Comparison of ENCODE assay signal across 15 cellular contexts in genomic region chr11:121461843-121462242, GRCh38. TPM values are rescaled to one million over a fixed set of nuclear protein-coding genes. Genes with fewer than 3 reads are reported as not detected.
A peak's percentile ranks its signal among the peaks of the same experiment; 100 is the strongest.
DNase-seq lines count a peak whose midpoint lies in the region; ATAC-seq and TF ChIP-seq lines count a peak whose summit lies in the region.
"Had no signal": no experiment of that assay in that cellular context is flagged by ENCODE, and none has a peak within 500 bp of the region (broad histone marks: within the 10 kb centered on the region; RNA-seq: fewer than 3 reads in every experiment).

No MANE protein-coding gene starts in this region.

- peaks cover 100% of the 10 kb centered on the region for H3K79me2 ChIP-seq in DOHH2 (ENCODE audit: control insufficient read depth, low read length)
- H3K79me2 ChIP-seq in OCI-LY1 (ENCODE audit: insufficient read depth, low read length) = peaks cover 87% of the 10 kb centered on the region

- TF ChIP-seq CTCF in DOHH2 (IDR thresholded peaks at IDR 0.05; ENCODE audit: low read depth, low read length, poor library complexity, severe bottlenecking) (no peak), OCI-LY1 (IDR thresholded peaks at IDR 0.05; ENCODE audit: low read length) (no peak), natural killer cell (IDR thresholded peaks at IDR 0.05) (no peak), progenitor cell of endocrine pancreas (IDR thresholded peaks at IDR 0.05; ENCODE audit: unreplicated experiment) (no peak), omental fat pad (IDR thresholded peaks at IDR 0.05) (no peak)

- H3F3A ChIP-seq in DOHH2 (ENCODE audit: control insufficient read depth, insufficient read depth) (no peaks in the 10 kb centered on the region; the same call in 1 of the 2 replicates), OCI-LY1 (ENCODE audit: insufficient read depth, low read length) (no peaks in the 10 kb centered on the region)

- intact Hi-C loops in natural killer cell (cut with micrococcal nuclease) = no loop called here

- H3K4me2 ChIP-seq in DOHH2 (ENCODE audit: low read length) = peak overlapping the region; percentile 68
- H3K4me2 ChIP-seq in OCI-LY1 (ENCODE audit: low read length) = peak overlapping the region; percentile 59
- H3K4me2 ChIP-seq: smooth muscle cell had no signal

- H4K20me1 ChIP-seq in DOHH2 (ENCODE audit: control insufficient read depth, insufficient read depth, low read depth, low read length) (peaks cover 20% of the 10 kb centered on the region; the same call in 1 of the 2 replicates), OCI-LY1 (ENCODE audit: insufficient read depth, low read length) (no peaks in the 10 kb centered on the region)

- peak overlapping the region; percentile 2 for H3K4me3 Mint-ChIP-seq in activated naive CD8-positive, alpha-beta T cell treated with anti-CD3 and anti-CD28 coated beads for 36 hours
- H3K4me3 Mint-ChIP-seq in natural killer cell = peak overlapping the region; percentile 57
- H3K4me3 Mint-ChIP-seq in progenitor cell of endocrine pancreas (ENCODE audit: low read depth) = no peak overlapping the region

- peak overlapping the region; percentile 55 for H3K27ac ChIP-seq in DOHH2 (ENCODE audit: low read depth, low read length)
- peak overlapping the region; percentile 91 for H3K27ac ChIP-seq in OCI-LY1 (ENCODE audit: low read depth, low read length, poor library complexity, severe bottlenecking)

- H3K9ac ChIP-seq in OCI-LY1 (ENCODE audit: low read length) = peak overlapping the region; percentile 49; the same call in 1 of the 2 replicates

- H3K4me3 ChIP-seq in DOHH2 (ENCODE audit: low read length) (peak overlapping the region; percentile 65), OCI-LY1 (ENCODE audit: low read depth, low read length, poor library complexity, severe bottlenecking) (peak overlapping the region; percentile 33)
- H3K4me3 ChIP-seq: gastroesophageal sphincter, lung, smooth muscle cell, stomach had no signal

- peak overlapping the region; percentile 99 for H3K27ac Mint-ChIP-seq in activated naive CD8-positive, alpha-beta T cell treated with anti-CD3 and anti-CD28 coated beads for 36 hours
- H3K27ac Mint-ChIP-seq in natural killer cell = peak overlapping the region; percentile 98 to 99
- H3K27ac Mint-ChIP-seq in progenitor cell of endocrine pancreas = no peak overlapping the region

- H3K4me1 Mint-ChIP-seq in activated naive CD8-positive, alpha-beta T cell treated with anti-CD3 and anti-CD28 coated beads for 36 hours = peaks cover 98% of the 10 kb centered on the region
- H3K4me1 Mint-ChIP-seq in natural killer cell (peaks cover 97 to 98% of the 10 kb centered on the region in 2 donors), progenitor cell of endocrine pancreas (ENCODE audit: low read depth) (peaks cover 42% of the 10 kb centered on the region)

- H3K9me3 Mint-ChIP-seq in activated naive CD8-positive, alpha-beta T cell treated with anti-CD3 and anti-CD28 coated beads for 36 hours = no peaks in the 10 kb centered on the region
- H3K9me3 Mint-ChIP-seq in natural killer cell (no peaks in the 10 kb centered on the region), progenitor cell of endocrine pancreas (ENCODE audit: low read depth) (no peaks in the 10 kb centered on the region)

- H3K36me3 Mint-ChIP-seq in activated naive CD8-positive, alpha-beta T cell treated with anti-CD3 and anti-CD28 coated beads for 36 hours = peaks cover 37% of the 10 kb centered on the region
- no peaks in the 10 kb centered on the region for H3K36me3 Mint-ChIP-seq in natural killer cell
- no peaks in the 10 kb centered on the region for H3K36me3 Mint-ChIP-seq in progenitor cell of endocrine pancreas (ENCODE audit: insufficient read depth)

- H3K9me3 ChIP-seq in DOHH2 (ENCODE audit: control insufficient read depth, insufficient read depth, low read length) (no peaks in the 10 kb centered on the region), OCI-LY1 (ENCODE audit: low read length) (no peaks in the 10 kb centered on the region)
- H3K9me3 ChIP-seq: gastroesophageal sphincter, stomach had no signal

- peaks cover 100% of the 10 kb centered on the region for H3K4me1 ChIP-seq in DOHH2 (ENCODE audit: control insufficient read depth, low read length)
- peaks cover 100% of the 10 kb centered on the region for H3K4me1 ChIP-seq in OCI-LY1 (ENCODE audit: insufficient read depth, low read length, severe bottlenecking)

- H3K27me3 ChIP-seq in DOHH2 (ENCODE audit: control insufficient read depth, low read length) (no peaks in the 10 kb centered on the region), OCI-LY1 (ENCODE audit: insufficient read depth, low read length) (no peaks in the 10 kb centered on the region)
- H3K27me3 ChIP-seq: gastroesophageal sphincter, stomach had no signal

- no peaks in the 10 kb centered on the region for H3K27me3 Mint-ChIP-seq in activated naive CD8-positive, alpha-beta T cell treated with anti-CD3 and anti-CD28 coated beads for 36 hours
- H3K27me3 Mint-ChIP-seq in natural killer cell (ENCODE audit: low read depth in 2 of 2) (no peaks in the 10 kb centered on the region), progenitor cell of endocrine pancreas (peaks cover 2% of the 10 kb centered on the region)

- no peaks in the 10 kb centered on the region for H3K9me2 ChIP-seq in DOHH2 (replicated peaks; ENCODE audit: control insufficient read depth, low read length)
- no peaks in the 10 kb centered on the region for H3K9me2 ChIP-seq in OCI-LY1 (ENCODE audit: low read depth, low read length)

- no peak for ATAC-seq in natural killer cell
- no peak for ATAC-seq in omental fat pad (ENCODE audit: low FRiP score)
- ATAC-seq: gastroesophageal sphincter, HCT116 had no signal

- H3K36me3 ChIP-seq in DOHH2 (ENCODE audit: control insufficient read depth, low read length) = peaks cover 83% of the 10 kb centered on the region
- H3K36me3 ChIP-seq in OCI-LY1 (ENCODE audit: insufficient read depth, low read length) = peaks cover 17% of the 10 kb centered on the region; the same call in 1 of the 2 replicates
- H3K36me3 ChIP-seq: gastroesophageal sphincter, stomach had no signal

- H2AFZ ChIP-seq in OCI-LY1 (ENCODE audit: low read length) = no peak overlapping the region

- no peak for DNase-seq in activated naive CD8-positive, alpha-beta T cell treated with anti-CD3 and anti-CD28 coated beads for 36 hours
- DNase-seq in natural killer cell = no peak
- DNase-seq in progenitor cell of endocrine pancreas (ENCODE audit: low spot score, unreplicated experiment) = no peak
- DNase-seq in omental fat pad (ENCODE audit: low spot score) = no peak
- DNase-seq in germinal center (ENCODE audit: low spot score) = no peak
- DNase-seq: activated CD8-positive, alpha-beta memory T cell treated with anti-CD3 and anti-CD28 coated beads for 24 hours; NCI-H774; nucleus accumbens; stomach had no signal

RNA-seq across cellular contexts. Expression of gene SORL1, which starts 9.7 kb away (rescaled TPM):
- total RNA-seq in activated naive CD8-positive, alpha-beta T cell treated with anti-CD3 and anti-CD28 coated beads for 36 hours = 10 to 100 TPM; 47.5 to 47.9 TPM
- total RNA-seq in natural killer cell (100 to 1,000 TPM; 386 to 519 (median 456) TPM), progenitor cell of endocrine pancreas (30.9 and 31.8 TPM in 2 replicates), omental fat pad (10 to 100 TPM in 3 of 4 donors, 1 to 10 TPM in 1; 5.8 to 93.0 (median 11.1) TPM)

Comparison
In these comparisons a context has a peak if more than half of its experiments do, and no peak if none do; other contexts are left out.
1. RNA of gene SORL1, which starts 9.7 kb away (total RNA-seq): 386 to 519 TPM in natural killer cell; 47.5 to 47.9 TPM in activated naive CD8-positive, alpha-beta T cell treated with anti-CD3 and anti-CD28 coated beads for 36 hours, 30.9 to 31.8 TPM in progenitor cell of endocrine pancreas and 5.8 to 93.0 TPM in omental fat pad; every median in the first group is over 4 times any median in the second.